ENCODE assay signal across 8 cellular contexts in genomic region chr3:129428020-129428381, GRCh38. TPM values are rescaled to one million over a fixed set of nuclear protein-coding genes. Genes with fewer than 3 reads are reported as not detected.
DNase-seq lines count a peak whose midpoint lies in the region; ATAC-seq, FAIRE-seq and TF ChIP-seq lines count a peak whose summit lies in the region.

No MANE protein-coding gene starts in this region.

- peak in 1 of 2 donors; percentile 2 for ATAC-seq in naive B cell (ENCODE audit: low read depth in 2 of 2)
- no peak for ATAC-seq in GM21381 (IDR thresholded peaks at IDR 0.05; ENCODE audit: unreplicated experiment)

- TF ChIP-seq POLR2A in H54 (IDR thresholded peaks at IDR 0.05; ENCODE audit: low read depth, low read length), result no peak

- no peaks in the 10 kb centered on the region for H3K27me3 Mint-ChIP-seq in naive B cell

- CTCF ChIA-PET in AG04449 (lab: Yijun Ruan, JAX), result interaction anchor here (0.8 to 1.8 kb wide), 4 partner anchors 11 to 458 kb away, joined by 3 to 5 read pairs (median 4); no protein-coding TSS in a partner anchor

- no peak overlapping the region for H3K9ac ChIP-seq in Karpas-422 (ENCODE audit: low read length)

- DNase-seq in AG04449 (ENCODE audit: low read depth, low spot score) (no peak), Karpas-422 (no peak), naive B cell (no peak), HTR-8/SVneo (ENCODE audit: insufficient read length, low spot score) (no peak), H54 (ENCODE audit: insufficient read length, low spot score) (no peak), T1000 (lab: John Stamatoyannopoulos, UW) (no peak)
- no peak for DNase-seq in effector memory CD4-positive, alpha-beta T cell

- peaks cover 30% of the 10 kb centered on the region for H3K36me3 ChIP-seq in Karpas-422 (ENCODE audit: insufficient read depth, low read length)
- H3K36me3 ChIP-seq in effector memory CD4-positive, alpha-beta T cell (ENCODE audit: control insufficient read depth, insufficient read depth, low read length), result peaks cover 21% of the 10 kb centered on the region

- no peaks in the 10 kb centered on the region for H3K9me3 ChIP-seq in Karpas-422 (ENCODE audit: low read length)
- no peaks in the 10 kb centered on the region for H3K9me3 ChIP-seq in effector memory CD4-positive, alpha-beta T cell (ENCODE audit: control insufficient read depth, low read length)

- H3K9me2 ChIP-seq in Karpas-422 (replicated peaks; ENCODE audit: insufficient read depth, low read length), result no peaks in the 10 kb centered on the region

- H3K4me1 ChIP-seq in Karpas-422 (ENCODE audit: low read length), result peaks cover 38% of the 10 kb centered on the region
- H3K4me1 ChIP-seq in effector memory CD4-positive, alpha-beta T cell (ENCODE audit: control insufficient read depth, insufficient read depth, low read length, poor library complexity, severe bottlenecking), result peaks cover 7% of the 10 kb centered on the region

- H3K4me3 ChIP-seq in AG04449 (ENCODE audit: low read depth, low read length) (peak overlapping the region; percentile 75), Karpas-422 (ENCODE audit: low read length) (peak overlapping the region; percentile 30; the same call in 1 of the 2 replicates)
- H3K4me3 ChIP-seq in effector memory CD4-positive, alpha-beta T cell (ENCODE audit: insufficient read depth, low read depth, low read length, poor library complexity, severe bottlenecking), result peak overlapping the region; percentile 55

- peak overlapping the region; percentile 78 to 92 (median 87) for H3K4me3 Mint-ChIP-seq in naive B cell

- H4K20me1 ChIP-seq in Karpas-422 (ENCODE audit: insufficient read depth, low read depth, low read length), result no peaks in the 10 kb centered on the region

- no peak for TF ChIP-seq CTCF in AG04449 (IDR thresholded peaks at IDR 0.05; ENCODE audit: insufficient read depth, low read length, missing control alignments)

- H3K9me3 Mint-ChIP-seq in naive B cell, result peaks cover 5 to 17% (median 12%) of the 10 kb centered on the region in 7 donors

- no peak overlapping the region for H2AFZ ChIP-seq in Karpas-422 (ENCODE audit: low read length)

- peaks cover 49 to 70% (median 62%) of the 10 kb centered on the region in 3 donors for H3K4me1 Mint-ChIP-seq in naive B cell

- FAIRE-seq in HTR-8/SVneo (lab: Jason Lieb, UNC) (no peak), H54 (lab: Jason Lieb, UNC) (no peak)

- peaks cover 4 to 25% of the 10 kb centered on the region in 2 donors for H3K36me3 Mint-ChIP-seq in naive B cell

- H3K4me2 ChIP-seq in Karpas-422 (ENCODE audit: low read depth, low read length, poor library complexity, severe bottlenecking), result peak overlapping the region; percentile 64

- no peaks in the 10 kb centered on the region for H3K79me2 ChIP-seq in Karpas-422 (ENCODE audit: low read length)

- H3K27ac Mint-ChIP-seq in naive B cell, result peak overlapping the region in 5 of 6 donors; percentile 38 to 87 (median 76)

- POLR2A ChIA-PET in AG04449 (lab: Yijun Ruan, JAX), result interaction anchor here (0.7 to 3.1 kb wide), 2 partner anchors 12 to 112 kb away, joined by 3 to 13 read pairs; partner anchors contain the start of genes IFT122 and MBD4

- no peaks in the 10 kb centered on the region for H3K27me3 ChIP-seq in Karpas-422 (ENCODE audit: low read length)
- H3K27me3 ChIP-seq in effector memory CD4-positive, alpha-beta T cell (replicated peaks; ENCODE audit: control insufficient read depth, insufficient read depth, low read length, poor library complexity, severe bottlenecking), result no peaks in the 10 kb centered on the region

- H3K27ac ChIP-seq in Karpas-422 (ENCODE audit: low read length), result no peak overlapping the region
- peak overlapping the region; percentile 56 for H3K27ac ChIP-seq in effector memory CD4-positive, alpha-beta T cell (ENCODE audit: insufficient read depth, low read length, poor library complexity, severe bottlenecking)

RNA-seq across cellular contexts. Expression of gene EFCAB12, which starts 0.4 kb away (rescaled TPM):
- total RNA-seq in Karpas-422 (2014; rRNA removed; shearing (Covaris generic); ENCODE audit: low replicate concordance), result 0.04 TPM in 1 of 2 replicates, not detected in the other
- polyA plus RNA-seq in naive B cell (ENCODE audit: low read depth in 6 of 6), result under 1 TPM in 2 of 6 donors, not detected in 4; 0.12 to 0.36 TPM

RNA-seq across cellular contexts. Expression of gene MBD4, which starts 11.7 kb away (rescaled TPM):
- 51.9 and 130 TPM in 2 replicates for total RNA-seq in Karpas-422 (2014; rRNA removed; shearing (Covaris generic); ENCODE audit: low replicate concordance)
- polyA plus RNA-seq in naive B cell (ENCODE audit: low read depth in 6 of 6), result 100 to 1,000 TPM in 5 of 6 donors, 10 to 100 TPM in 1; 98.2 to 187 (median 127) TPM

RNA-seq across cellular contexts. Expression of gene IFT122, which starts 12.0 kb away (rescaled TPM):
- 4.7 and 6.6 TPM in 2 replicates for total RNA-seq in Karpas-422 (2014; rRNA removed; shearing (Covaris generic); ENCODE audit: low replicate concordance)
- polyA plus RNA-seq in naive B cell (ENCODE audit: low read depth in 6 of 6), result 1 to 10 TPM in 5 of 6 donors, not detected in 1; 4.4 to 9.7 (median 5.1) TPM
